In genomic region chr17:20521532-20521931, GRCh38 we compare ENCODE assay signal across 20 cellular contexts. TPM values are rescaled to one million over a fixed set of nuclear protein-coding genes. Genes with fewer than 3 reads are reported as not detected.
"Had no signal": no experiment of that assay in that cellular context is flagged by ENCODE, and none has a peak within 500 bp of the region (broad histone marks: within the 10 kb centered on the region; RNA-seq: fewer than 3 reads in every experiment).

No MANE protein-coding gene starts in this region.

RNA-seq across cellular contexts. Expression of gene LGALS9B, which starts 54.2 kb away (rescaled TPM):
- total RNA-seq: activated naive CD4-positive, alpha-beta T cell treated with anti-CD3 and anti-CD28 coated beads for 36 hours; activated naive CD4-positive, alpha-beta T cell treated with anti-CD3 and anti-CD28 coated beads, Interleukin-2, amount 50 U/mL, for 72 hours; activated naive CD8-positive, alpha-beta T cell treated with anti-CD3 and anti-CD28 coated beads for 36 hours; activated T-cell treated with anti-CD3 and anti-CD28 coated beads, Interleukin-2, amount 50 U/mL, for 4 hours; activated T-cell treated with anti-CD3 and anti-CD28 coated beads, Interleukin-2, amount 50 U/mL, for 72 hours; activated T-helper 1 cell treated with anti-CD3 and anti-CD28 coated beads, Interleukin-12 subunit alpha, Interleukin-12 subunit beta, Interleukin-2, Interleukin-4 antibody, amounts not matched to agents 30 ng/mL and 10 ng/mL and 1 ng/mL, durations not matched to agents 14 hours and 24 hours and 36 hours; activated T-helper 17 cell treated with anti-CD3 and anti-CD28 coated beads, Interleukin-2, amount 50 U/mL, for 72 hours; activated T-helper 2 cell treated with anti-CD3 and anti-CD28 coated beads, Interferon-gamma antibody, Interleukin-2, Interleukin-4, amounts not matched to agents 10 μg/mL and 5 μg/mL and 100 μg/mL, durations not matched to agents 14 hours and 24 hours and 36 hours; adrenal gland; ascending aorta; astrocyte; body of pancreas; cardiac muscle cell; cardiac septum; cerebellum; chondrocyte had no signal

RNA-seq across cellular contexts. Expression of gene CDRT15L2, which starts 58.0 kb away (rescaled TPM):
- total RNA-seq: activated naive CD4-positive, alpha-beta T cell treated with anti-CD3 and anti-CD28 coated beads for 36 hours; activated naive CD4-positive, alpha-beta T cell treated with anti-CD3 and anti-CD28 coated beads, Interleukin-2, amount 50 U/mL, for 72 hours; activated naive CD8-positive, alpha-beta T cell treated with anti-CD3 and anti-CD28 coated beads for 36 hours; activated naive CD8-positive, alpha-beta T cell treated with anti-CD3 and anti-CD28 coated beads, Interleukin-2, amount 10 ng/mL, durations not matched to agents 7 days and 5 days; activated T-cell treated with anti-CD3 and anti-CD28 coated beads, Interleukin-2, amount 50 U/mL, for 4 hours; activated T-cell treated with anti-CD3 and anti-CD28 coated beads, Interleukin-2, amount 50 U/mL, for 72 hours; activated T-helper 1 cell treated with anti-CD3 and anti-CD28 coated beads, Interleukin-12 subunit alpha, Interleukin-12 subunit beta, Interleukin-2, Interleukin-4 antibody, amounts not matched to agents 30 ng/mL and 10 ng/mL and 1 ng/mL, durations not matched to agents 14 hours and 24 hours and 36 hours; activated T-helper 17 cell treated with anti-CD3 and anti-CD28 coated beads, Interleukin-2, amount 50 U/mL, for 72 hours; activated T-helper 2 cell treated with anti-CD3 and anti-CD28 coated beads, Interferon-gamma antibody, Interleukin-2, Interleukin-4, amounts not matched to agents 10 μg/mL and 5 μg/mL and 100 μg/mL, durations not matched to agents 14 hours and 24 hours and 36 hours; adrenal gland; aorta; ascending aorta; astrocyte; body of pancreas; breast epithelium; bronchial epithelial cell; cardiac muscle cell; cardiac septum; cerebellum; chondrocyte had no signal
